In the genomic region with DNA sequence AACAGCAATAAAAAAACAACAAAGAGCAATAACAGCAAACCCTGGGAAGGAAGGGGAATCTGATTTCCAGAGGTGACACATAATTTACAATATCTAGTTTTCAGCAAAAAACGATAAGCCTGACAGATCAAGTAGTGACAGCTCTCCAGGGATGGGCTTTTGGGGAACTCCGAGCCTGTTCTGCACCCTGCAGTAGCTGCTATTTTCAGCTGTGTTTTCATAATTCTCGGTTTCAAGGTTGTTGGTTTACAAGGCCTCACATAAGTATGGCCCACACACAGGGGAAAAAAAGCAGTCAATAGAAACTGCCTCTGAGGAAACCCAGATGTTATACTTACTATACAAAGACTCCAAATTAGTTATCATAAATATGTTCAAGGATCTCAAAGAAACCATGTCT, we compare ENCODE assay signal across 11 cellular contexts.
DNase-seq lines count a peak whose midpoint lies in the region; ATAC-seq and TF ChIP-seq lines count a peak whose summit lies in the region.
"Had no signal": no experiment of that assay in that cellular context is flagged by ENCODE, and none has a peak within 500 bp of the region (broad histone marks: within the 10 kb centered on the region; RNA-seq: fewer than 3 reads in every experiment).

No MANE protein-coding gene starts in this region.

- 50 to 67% methylated on average over 1 to 3 of the region's 3 CpGs for WGBS in transverse colon (ENCODE audit: low coverage in 1 of 2), 2 donors

- peak; percentile 46 for DNase-seq in activated naive CD4-positive, alpha-beta T cell treated with anti-CD3 and anti-CD28 coated beads for 36 hours
- DNase-seq in activated naive CD4-positive, alpha-beta T cell (lab: John Stamatoyannopoulos, UW), result no peak
- peak; percentile 35 for DNase-seq in stimulated activated naive B cell treated with anti-CD40 and anti-IgM and Interleukin-4, amounts not matched to agents 10 μg/mL and 1 μg/mL and 100 μg/mL, for 72 hours
- DNase-seq in PC-3, result no peak
- no peak for DNase-seq in transverse colon
- no peak for DNase-seq in NCI-H128 (lab: John Stamatoyannopoulos, UW; ENCODE audit: unreplicated experiment)
- DNase-seq: GOT3, NCI-H2107 had no signal

- BruUV-seq in PC-3 (replicated peaks; lab: Mats Ljungman, UMichigan), result no TSS peak

- H3K27me3 ChIP-seq in PC-3 (ENCODE audit: low read length) (no peaks in the 10 kb centered on the region), transverse colon (no peaks in the 10 kb centered on the region)

- no peak overlapping the region for H3K4me2 ChIP-seq in PC-3 (ENCODE audit: low read length)

- no peaks in the 10 kb centered on the region for H3K79me2 ChIP-seq in PC-3 (ENCODE audit: low read length)

- H4K20me1 ChIP-seq in PC-3 (ENCODE audit: low read length), result no peaks in the 10 kb centered on the region

- H3K4me1 Mint-ChIP-seq in activated naive CD4-positive, alpha-beta T cell treated with anti-CD3 and anti-CD28 coated beads for 36 hours (ENCODE audit: low read depth), result peaks cover 61% of the 10 kb centered on the region
- H3K4me1 Mint-ChIP-seq in stimulated activated naive B cell treated with anti-CD40 and anti-IgM and Interleukin-4, amounts not matched to agents 10 μg/mL and 1 μg/mL and 100 μg/mL, for 72 hours, result peaks cover 10 to 15% of the 10 kb centered on the region in 2 donors

- H3K9ac ChIP-seq in PC-3 (ENCODE audit: low read length), result no peak overlapping the region

- ATAC-seq in GM21619 (IDR thresholded peaks at IDR 0.05; ENCODE audit: unreplicated experiment), result peak; percentile 96
- peak; percentile 97 for ATAC-seq in HG03432 (IDR thresholded peaks at IDR 0.05; ENCODE audit: unreplicated experiment)
- ATAC-seq in stimulated activated naive B cell treated with anti-CD40 and anti-IgM and Interleukin-4, amounts not matched to agents 10 μg/mL and 1 μg/mL and 100 μg/mL, for 72 hours (replicated peaks), result peak; percentile 98
- ATAC-seq in PC-3, result no peak

- H3K4me3 ChIP-seq in PC-3 (ENCODE audit: low read length), result no peak overlapping the region
- no peak overlapping the region for H3K4me3 ChIP-seq in transverse colon

- TF ChIP-seq POLR2A in transverse colon (IDR thresholded peaks at IDR 0.05), result no peak

- H3K4me1 ChIP-seq in PC-3 (ENCODE audit: insufficient read depth, low read length) (no peaks in the 10 kb centered on the region), transverse colon (no peaks in the 10 kb centered on the region)

- H3K36me3 ChIP-seq in PC-3 (ENCODE audit: low read depth, low read length), result no peaks in the 10 kb centered on the region
- H3K36me3 ChIP-seq in transverse colon, result no peaks in the 10 kb centered on the region

- TF ChIP-seq CTCF in PC-3 (conservative IDR thresholded peaks at IDR 0.05; ENCODE audit: low read depth, low read length), result no peak
- no peak for TF ChIP-seq CTCF in transverse colon (IDR thresholded peaks at IDR 0.05)

- no peaks in the 10 kb centered on the region for H3K27me3 Mint-ChIP-seq in activated naive CD4-positive, alpha-beta T cell treated with anti-CD3 and anti-CD28 coated beads for 36 hours (ENCODE audit: low read depth)
- H3K27me3 Mint-ChIP-seq in stimulated activated naive B cell treated with anti-CD40 and anti-IgM and Interleukin-4, amounts not matched to agents 10 μg/mL and 1 μg/mL and 100 μg/mL, for 72 hours, result peaks cover 30 to 34% of the 10 kb centered on the region in 2 donors

- no peaks in the 10 kb centered on the region; the same call in 1 of the 2 replicates for H3K9me3 ChIP-seq in PC-3 (ENCODE audit: low read length)
- no peaks in the 10 kb centered on the region for H3K9me3 ChIP-seq in transverse colon

- peaks cover 14% of the 10 kb centered on the region for H3K9me3 Mint-ChIP-seq in activated naive CD4-positive, alpha-beta T cell treated with anti-CD3 and anti-CD28 coated beads for 36 hours
- H3K9me3 Mint-ChIP-seq in stimulated activated naive B cell treated with anti-CD40 and anti-IgM and Interleukin-4, amounts not matched to agents 10 μg/mL and 1 μg/mL and 100 μg/mL, for 72 hours, result peaks cover 4 to 7% of the 10 kb centered on the region in 2 donors

- in situ Hi-C loops in transverse colon (cut with MboI; ENCODE audit: low pct_ligation_motif_present in 1 of 4, low pct_unique_long_range_greater_than_20kb in 1 of 4, low sequenced_read_pairs in 3 of 4), result loop anchor here in 3 of 4 donors (25.0 kb wide), 3 partner anchors 138 to 563 kb away; partner anchors contain the start of gene CYP20A1 (in 2 of the 3)

- no peak overlapping the region for H3K27ac Mint-ChIP-seq in activated naive CD4-positive, alpha-beta T cell treated with anti-CD3 and anti-CD28 coated beads for 36 hours
- H3K27ac Mint-ChIP-seq in stimulated activated naive B cell treated with anti-CD40 and anti-IgM and Interleukin-4, amounts not matched to agents 10 μg/mL and 1 μg/mL and 100 μg/mL, for 72 hours, result no peak overlapping the region
- H3K27ac Mint-ChIP-seq: brain had no signal

- no peak for TF ChIP-seq EP300 in transverse colon (IDR thresholded peaks at IDR 0.05; ENCODE audit: low read depth)

- no peaks in the 10 kb centered on the region for H3K36me3 Mint-ChIP-seq in activated naive CD4-positive, alpha-beta T cell treated with anti-CD3 and anti-CD28 coated beads for 36 hours (ENCODE audit: low read depth)
- H3K36me3 Mint-ChIP-seq in stimulated activated naive B cell treated with anti-CD40 and anti-IgM and Interleukin-4, amounts not matched to agents 10 μg/mL and 1 μg/mL and 100 μg/mL, for 72 hours, result peaks cover 0 to 2% of the 10 kb centered on the region in 2 donors

- no peaks in the 10 kb centered on the region for H3F3A ChIP-seq in PC-3 (ENCODE audit: low read length, unreplicated experiment)

- intact Hi-C loops in activated naive CD4-positive, alpha-beta T cell treated with anti-CD3 and anti-CD28 coated beads for 36 hours (cut with micrococcal nuclease), result loop anchor here (5.0 kb wide), 1 partner anchor 1163 kb away; no protein-coding TSS in a partner anchor
- intact Hi-C loops in PC-3 (cut with micrococcal nuclease), result no loop called here
- intact Hi-C loops in transverse colon (cut with DNase I; ENCODE audit: low total_unique reads), result no loop called here

- H3K9me2 ChIP-seq in PC-3 (replicated peaks; ENCODE audit: low read length), result no peaks in the 10 kb centered on the region

- H3K27ac ChIP-seq in PC-3 (ENCODE audit: low read length) (no peak overlapping the region), transverse colon (no peak overlapping the region)

- POLR2A ChIA-PET in PC-3 (lab: Charles Lee; ENCODE audit: unreplicated experiment), result no interaction called here

- H2AFZ ChIP-seq in PC-3 (ENCODE audit: low read length), result no peak overlapping the region

- CTCF ChIA-PET in activated naive CD4-positive, alpha-beta T cell treated with anti-CD3 and anti-CD28 coated beads for 36 hours (lab: Charles Lee), result interaction anchor here (1.9 to 2.2 kb wide), 3 partner anchors 10 to 315 kb away, joined by 5 to 8 read pairs (median 7); no protein-coding TSS in a partner anchor
- CTCF ChIA-PET in PC-3 (lab: Charles Lee), result no interaction called here

- H3K4me3 Mint-ChIP-seq in activated naive CD4-positive, alpha-beta T cell treated with anti-CD3 and anti-CD28 coated beads for 36 hours, result no peak overlapping the region
- H3K4me3 Mint-ChIP-seq in stimulated activated naive B cell treated with anti-CD40 and anti-IgM and Interleukin-4, amounts not matched to agents 10 μg/mL and 1 μg/mL and 100 μg/mL, for 72 hours, result no peak overlapping the region
- H3K4me3 Mint-ChIP-seq: brain had no signal

Comparison
In these comparisons a context has a peak if more than half of its experiments do, and no peak if none do; other contexts are left out.
1. DNase-seq: peak in activated naive CD4-positive, alpha-beta T cell treated with anti-CD3 and anti-CD28 coated beads for 36 hours (single experiment) and stimulated activated naive B cell treated with anti-CD40 and anti-IgM and Interleukin-4, amounts not matched to agents 10 μg/mL and 1 μg/mL and 100 μg/mL, for 72 hours (single experiment); none in activated naive CD4-positive, alpha-beta T cell (0 of 4), PC-3 (single experiment), transverse colon (single experiment) and NCI-H128 (single experiment).